In the genomic region with DNA sequence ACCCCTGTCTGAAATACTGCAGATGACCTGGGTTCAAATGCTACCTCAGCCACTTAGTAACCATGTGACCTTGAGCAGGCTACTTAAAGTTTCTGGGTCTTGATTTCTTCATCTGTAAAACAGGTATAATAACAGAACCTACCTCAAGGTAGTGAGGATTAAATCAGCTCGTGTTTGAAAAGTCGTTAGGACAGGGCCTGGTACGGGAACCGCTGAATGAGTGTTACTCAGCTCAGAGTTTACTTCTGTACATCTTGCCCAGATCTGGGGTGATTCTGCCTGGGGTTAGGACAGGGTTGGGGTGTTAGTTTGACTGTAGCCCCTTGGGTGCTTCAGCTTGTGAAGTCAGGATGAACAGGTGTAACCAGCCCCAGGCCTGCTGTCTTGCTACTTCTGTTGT, we compare ENCODE assay signal across 10 cellular contexts. TPM values are rescaled to one million over a fixed set of nuclear protein-coding genes. Genes with fewer than 3 reads are reported as not detected.
A peak's percentile ranks its signal among the peaks of the same experiment; 100 is the strongest.
DNase-seq lines count a peak whose midpoint lies in the region; ATAC-seq, FAIRE-seq and TF ChIP-seq lines count a peak whose summit lies in the region.
"Had no signal": no experiment of that assay in that cellular context is flagged by ENCODE, and none has a peak within 500 bp of the region (broad histone marks: within the 10 kb centered on the region; RNA-seq: fewer than 3 reads in every experiment).

No MANE protein-coding gene starts in this region.

- H3K23me2 ChIP-seq in H1 (ENCODE audit: low read depth, low read length) = peaks cover 16% of the 10 kb centered on the region

- H4K5ac ChIP-seq in H1 (ENCODE audit: insufficient read length, low read depth, low read length) = no peak overlapping the region

- H3K9me3 ChIP-seq in CD8-positive, alpha-beta memory T cell (ENCODE audit: low read length) = no peaks in the 10 kb centered on the region
- H3K9me3 ChIP-seq in OCI-LY7 (ENCODE audit: low read length) = no peaks in the 10 kb centered on the region
- no peaks in the 10 kb centered on the region for H3K9me3 ChIP-seq in H1 (ENCODE audit: insufficient read depth in 2 of 2, low read depth in 1 of 2, low read length in 1 of 2)
- no peaks in the 10 kb centered on the region for H3K9me3 ChIP-seq in neuronal stem cell (replicated peaks in 1 of 2; ENCODE audit: control insufficient read depth in 2 of 2, insufficient read depth in 1 of 2, low read depth in 1 of 2, low read length in 2 of 2)
- no peaks in the 10 kb centered on the region for H3K9me3 ChIP-seq in left lung

- H3K4me1 Mint-ChIP-seq in CD8-positive, alpha-beta memory T cell = peaks cover 15 to 30% (median 23%) of the 10 kb centered on the region in 3 donors

- no peak overlapping the region for H2BK20ac ChIP-seq in H1 (ENCODE audit: low read length)

- intact Hi-C loops in OCI-LY7 (cut with micrococcal nuclease; ENCODE audit: unreplicated experiment) = no loop called here
- intact Hi-C loops in left lung (cut with DNase I) = no loop called here

- H2AK5ac ChIP-seq in H1 (ENCODE audit: low read depth, low read length) (no peak overlapping the region), neuronal stem cell (ENCODE audit: low read depth, low read length) (no peak overlapping the region)

- H3K4me2 ChIP-seq in OCI-LY7 (ENCODE audit: low read length) (peak overlapping the region; percentile 87; the same call in 1 of the 2 replicates), H1 (ENCODE audit: insufficient read depth in 1 of 2, low read depth in 2 of 2, low read length in 2 of 2) (peak overlapping the region; percentile 85 to 86), neuronal stem cell (ENCODE audit: insufficient read depth, low read length, poor library complexity, severe bottlenecking) (no peak overlapping the region)

- ATAC-seq in HG03196 (IDR thresholded peaks at IDR 0.05; ENCODE audit: unreplicated experiment) (no peak), HG02884 (IDR thresholded peaks at IDR 0.05; ENCODE audit: unreplicated experiment) (no peak), left lung (no peak)

- H3K79me1 ChIP-seq in H1 (ENCODE audit: low read depth, low read length) (peaks cover 16% of the 10 kb centered on the region), neuronal stem cell (ENCODE audit: low read depth, low read length) (peaks cover 7% of the 10 kb centered on the region)

- H2BK120ac ChIP-seq in H1 (replicated peaks; ENCODE audit: low read depth, low read length) (no peak overlapping the region), neuronal stem cell (ENCODE audit: low read depth, low read length) (no peak overlapping the region)

- H2BK5ac ChIP-seq in H1 (ENCODE audit: low read depth, low read length) = no peak overlapping the region
- no peak overlapping the region for H2BK5ac ChIP-seq in neuronal stem cell (ENCODE audit: low read length)

- no peak for TF ChIP-seq EP300 in H1 (IDR thresholded peaks at IDR 0.05; ENCODE audit: borderline replicate concordance in 1 of 2, low read depth in 2 of 2, low read length in 2 of 2)

- H4K91ac ChIP-seq in H1 (replicated peaks; ENCODE audit: insufficient read length, low read length) = no peak overlapping the region
- H4K91ac ChIP-seq in neuronal stem cell (ENCODE audit: low read depth, low read length, poor library complexity) = no peak overlapping the region

- WGBS in H1 (ENCODE audit: extremely low coverage in 1 of 2, insufficient coverage in 1 of 2, insufficient read length in 1 of 2, insufficient replicate concordance in 2 of 2, low coverage in 1 of 2, low lambda C conversion rate in 2 of 2, missing lambda C conversion rate in 1 of 2), 2 experiments = 91% methylated on average over 4 of the region's 4 CpGs; no CpG with 5 or more reads in 1 of the 2 experiments
- no CpG with 5 or more reads among the region's 4 CpGs for WGBS in neuronal stem cell (ENCODE audit: extremely low coverage in 2 of 2, insufficient read length in 2 of 2, insufficient replicate concordance in 1 of 2), 2 donors

- H2AFZ ChIP-seq in OCI-LY7 (ENCODE audit: low read length) (no peak overlapping the region), H1 (ENCODE audit: low read length) (no peak overlapping the region), neuronal stem cell (ENCODE audit: low read length) (no peak overlapping the region)

- H2BK15ac ChIP-seq in H1 (ENCODE audit: low read length) = no peak overlapping the region
- no peak overlapping the region for H2BK15ac ChIP-seq in neuronal stem cell (ENCODE audit: low read length)

- H3K27me3 Mint-ChIP-seq in CD8-positive, alpha-beta memory T cell = no peaks in the 10 kb centered on the region

- H3K27me3 ChIP-seq in CD8-positive, alpha-beta memory T cell (ENCODE audit: insufficient read depth, low read length, poor library complexity, severe bottlenecking) = no peaks in the 10 kb centered on the region
- H3K27me3 ChIP-seq in H1 (replicated peaks in 1 of 4; ENCODE audit: control insufficient read depth in 3 of 4, extremely low read depth in 1 of 4, insufficient read depth in 3 of 4, low read length in 3 of 4) (no peaks in the 10 kb centered on the region), neuronal stem cell (ENCODE audit: control insufficient read depth in 3 of 3, insufficient read depth in 3 of 3, low read depth in 1 of 3, low read length in 3 of 3) (no peaks in the 10 kb centered on the region), left lung (no peaks in the 10 kb centered on the region)

- no peak for DNase-seq in CD8-positive, alpha-beta memory T cell
- no peak for DNase-seq in OCI-LY7 (ENCODE audit: low spot score)
- no peak for DNase-seq in H1 (ENCODE audit: low read depth in 1 of 2, low spot score in 2 of 2)
- no peak for DNase-seq in neuronal stem cell (ENCODE audit: low spot score)
- DNase-seq in stimulated activated CD4-positive, alpha-beta T cell treated with anti-CD3 and anti-CD28 coated beads, Interleukin-15, amount 100 ng/mL, for 24 hours = no peak
- DNase-seq in left lung = no peak
- DNase-seq: midbrain; stimulated activated CD4-positive, alpha-beta T cell treated with anti-CD3 and anti-CD28 coated beads, Interleukin-4, amount 100 ng/mL, for 4 hours had no signal

- H3K23ac ChIP-seq in H1 (ENCODE audit: insufficient read length) = no peak overlapping the region
- H3K23ac ChIP-seq in neuronal stem cell (ENCODE audit: low read depth, low read length, poor library complexity) = no peak overlapping the region

- H3K36me3 ChIP-seq in CD8-positive, alpha-beta memory T cell (ENCODE audit: insufficient read depth, low read length) = no peaks in the 10 kb centered on the region
- H3K36me3 ChIP-seq in OCI-LY7 (ENCODE audit: insufficient read depth, low read length) (no peaks in the 10 kb centered on the region), H1 (ENCODE audit: control insufficient read depth in 2 of 4, insufficient read depth in 4 of 4, low read length in 3 of 4) (peaks cover 0 to 3% (median 2%) of the 10 kb centered on the region in 4 experiments; a peak in 4 of 8 replicates), neuronal stem cell (replicated peaks in 1 of 2; ENCODE audit: control insufficient read depth in 2 of 2, insufficient read depth in 2 of 2, low read length in 2 of 2) (peaks cover 0 to 33% of the 10 kb centered on the region in 2 donors), left lung (peaks cover 0 to 38% of the 10 kb centered on the region in 2 donors)

- no peak overlapping the region for H3K18ac ChIP-seq in H1 (ENCODE audit: extremely low read depth, low read length)
- no peak overlapping the region for H3K18ac ChIP-seq in neuronal stem cell (ENCODE audit: low read length)

- H2BK12ac ChIP-seq in H1 (ENCODE audit: low read depth, low read length) = no peak overlapping the region
- no peak overlapping the region for H2BK12ac ChIP-seq in neuronal stem cell (ENCODE audit: low read length)

- FAIRE-seq in H1 (lab: Jason Lieb, UNC) = no peak

- H3K36me3 Mint-ChIP-seq in CD8-positive, alpha-beta memory T cell = peaks cover 0 to 10% (median 2%) of the 10 kb centered on the region in 3 donors

- no peak overlapping the region for H3K27ac ChIP-seq in CD8-positive, alpha-beta memory T cell (ENCODE audit: low read depth, low read length)
- no peak overlapping the region for H3K27ac ChIP-seq in OCI-LY7 (ENCODE audit: low read depth, low read length, poor library complexity, severe bottlenecking)
- H3K27ac ChIP-seq in H1 (ENCODE audit: low read depth, low read length) = no peak overlapping the region
- H3K27ac ChIP-seq in neuronal stem cell (replicated peaks; ENCODE audit: low read length) = no peak overlapping the region
- H3K27ac ChIP-seq in left lung = no peak overlapping the region

- H3K4me3 Mint-ChIP-seq in CD8-positive, alpha-beta memory T cell = peak overlapping the region; percentile 79 to 97 (median 88)

- no peak overlapping the region for H3K4me3 ChIP-seq in CD8-positive, alpha-beta memory T cell (ENCODE audit: low read length)
- H3K4me3 ChIP-seq in OCI-LY7 (ENCODE audit: low read depth, low read length, poor library complexity, severe bottlenecking) (no peak overlapping the region), H1 (ENCODE audit: extremely low read depth in 1 of 4, insufficient read depth in 2 of 4, low read depth in 3 of 4, low read length in 4 of 4) (peak overlapping the region in 2 of 4 experiments; percentile 55 to 95; a peak in 4 of 8 replicates), neuronal stem cell (ENCODE audit: low read length in 2 of 2) (peak overlapping the region; percentile 56 to 90), left lung (no peak overlapping the region)

- H3K9me2 ChIP-seq in OCI-LY7 (ENCODE audit: insufficient read depth, low read length) = no peaks in the 10 kb centered on the region

- H3K79me2 ChIP-seq in OCI-LY7 (ENCODE audit: insufficient read depth, low read depth, low read length) = no peaks in the 10 kb centered on the region
- H3K79me2 ChIP-seq in H1 (ENCODE audit: control insufficient read depth in 1 of 2, insufficient read depth in 2 of 2, low read length in 2 of 2) = peaks cover 9 to 54% of the 10 kb centered on the region in 2 experiments

- no peaks in the 10 kb centered on the region for H3K9me3 Mint-ChIP-seq in CD8-positive, alpha-beta memory T cell

- no peak for TF ChIP-seq RAD21 in H1 (IDR thresholded peaks at IDR 0.05 in 1 of 2, conservative IDR thresholded peaks at IDR 0.05 in 1 of 2; ENCODE audit: low read depth in 2 of 2, low read length in 2 of 2)

- H3K4ac ChIP-seq in H1 (replicated peaks; ENCODE audit: insufficient read length, low read depth, low read length) = no peak overlapping the region
- H3K4ac ChIP-seq in neuronal stem cell (ENCODE audit: low read length) = no peak overlapping the region

- peak overlapping the region in 5 of 8 donors; percentile 13 to 94 (median 88) for H3K27ac Mint-ChIP-seq in CD8-positive, alpha-beta memory T cell

- no peak for TF ChIP-seq CTCF in OCI-LY7 (conservative IDR thresholded peaks at IDR 0.05; ENCODE audit: low read length)
- TF ChIP-seq CTCF in H1 (IDR thresholded peaks at IDR 0.05; ENCODE audit: control extremely low read depth in 1 of 3, insufficient read depth in 1 of 3, low read depth in 1 of 3, low read length in 3 of 3) = no peak
- TF ChIP-seq CTCF in left lung (IDR thresholded peaks at IDR 0.05) = no peak

- peaks cover 24% of the 10 kb centered on the region for H3K4me1 ChIP-seq in CD8-positive, alpha-beta memory T cell (ENCODE audit: insufficient read depth, low read length)
- peaks cover 20% of the 10 kb centered on the region for H3K4me1 ChIP-seq in OCI-LY7 (ENCODE audit: insufficient read depth, low read length, poor library complexity, severe bottlenecking)
- peaks cover 0 to 21% (median 7%) of the 10 kb centered on the region in 4 experiments; a peak in 5 of 7 replicates for H3K4me1 ChIP-seq in H1 (replicated peaks in 1 of 4; ENCODE audit: control insufficient read depth in 3 of 4, insufficient read depth in 4 of 4, low read length in 3 of 4)
- peaks cover 11% of the 10 kb centered on the region in 2 donors for H3K4me1 ChIP-seq in neuronal stem cell (ENCODE audit: control insufficient read depth in 2 of 2, insufficient read depth in 1 of 2, low read depth in 1 of 2, low read length in 2 of 2)
- peaks cover 14 to 64% of the 10 kb centered on the region in 2 donors for H3K4me1 ChIP-seq in left lung

- H4K8ac ChIP-seq in H1 (ENCODE audit: extremely low read depth, insufficient read depth, low read length) (no peak overlapping the region), neuronal stem cell (ENCODE audit: low read depth, low read length) (no peak overlapping the region)

- POLR2A ChIA-PET in CD8-positive, alpha-beta memory T cell (lab: Charles Lee) = interaction anchor here (0.6 kb wide), 1 partner anchor 43 kb away, joined by 5 read pairs; no protein-coding TSS in a partner anchor
- POLR2A ChIA-PET in OCI-LY7 (lab: Charles Lee) = interaction anchor here (0.6 to 4.6 kb wide), 3 partner anchors 12 to 24 kb away, joined by 3 to 73 read pairs (median 7); no protein-coding TSS in a partner anchor
- POLR2A ChIA-PET in H1 (lab: Charles Lee; ENCODE audit: partially characterized antibody) = interaction anchor here (0.7 to 3.3 kb wide), 8 partner anchors 10 to 50 kb away, joined by 3 to 25 read pairs (median 10); no protein-coding TSS in a partner anchor

- TF ChIP-seq POLR2A in H1 (IDR thresholded peaks at IDR 0.05; ENCODE audit: control extremely low read depth in 1 of 2, low read depth in 2 of 2, low read length in 2 of 2) = no peak

- H3K14ac ChIP-seq in H1 (ENCODE audit: insufficient read length) (no peak overlapping the region), neuronal stem cell (ENCODE audit: low read length) (no peak overlapping the region)

- CTCF ChIA-PET in CD8-positive, alpha-beta memory T cell (lab: Charles Lee) = interaction anchor here (1.0 to 2.4 kb wide), 3 partner anchors 18 to 31 kb away, joined by 3 to 8 read pairs (median 5); a partner anchor contains a TSS
- CTCF ChIA-PET in OCI-LY7 (lab: Charles Lee; ENCODE audit: unreplicated experiment) (no interaction called here), H1 (lab: Charles Lee; ENCODE audit: partially characterized antibody) (interaction anchor here (0.7 to 12.6 kb wide), 9 partner anchors 14 to 117 kb away, joined by 3 to 182 read pairs (median 4); no protein-coding TSS in a partner anchor)

- no peak overlapping the region for H3K56ac ChIP-seq in H1 (replicated peaks; ENCODE audit: insufficient read length, low read depth, low read length)

- H3K9ac ChIP-seq in H1 (replicated peaks in 1 of 4; ENCODE audit: extremely low read depth in 1 of 4, low read depth in 3 of 4, low read length in 3 of 4) (no peak overlapping the region; a peak in 1 of 7 replicates), neuronal stem cell (ENCODE audit: low read depth, low read length, poor library complexity) (no peak overlapping the region)

- H4K20me1 ChIP-seq in OCI-LY7 (ENCODE audit: insufficient read depth, low read length) (0 out of 2 replicates have a peak, but pooled peaks cover 5% of the 10 kb centered on the region), H1 (replicated peaks in 1 of 2; ENCODE audit: control insufficient read depth in 1 of 2, insufficient read depth in 2 of 2, low read length in 2 of 2) (peaks cover 6 to 29% of the 10 kb centered on the region in 2 experiments)

- BruUV-seq in OCI-LY7 (replicated peaks; lab: Mats Ljungman, UMichigan) = TSS peak; percentile 34

RNA-seq across cellular contexts. Expression of a gene that starts 1.8 kb away (rescaled TPM):
- total RNA-seq in CD8-positive, alpha-beta memory T cell = 1 to 10 TPM; 6.9 to 8.8 TPM
- 10.1 TPM for polyA plus RNA-seq in CD8-positive, alpha-beta memory T cell
- total RNA-seq in OCI-LY7 (2014; rRNA removed; shearing (Covaris generic)) = 21.9 and 44.1 TPM in 2 replicates
- total RNA-seq in OCI-LY7 (2022) (34.9 and 38.2 TPM in 2 replicates), left lung (10 to 100 TPM; 41.3 to 66.7 TPM)
- 42.7 and 43.6 TPM in 2 replicates for total RNA-seq in H1 (2021; fragmentation: NEBNext Ultra II Directional; extraction: Animal tissue kit (Norgen Biotek cat#: 25700))
- 43.0 and 62.4 TPM in 2 replicates for polyA plus RNA-seq in H1 (2011; rRNA removed)
- polyA plus RNA-seq in H1 (2011; cell fraction: cytosol; rRNA removed) = 31.1 TPM
- 103 TPM for polyA plus RNA-seq in H1 (2011; cell fraction: nucleus; rRNA removed)
- 29.8 to 49.9 TPM (median 46.1 TPM) in 4 replicates for polyA plus RNA-seq in H1 (2012, experiment 1 of 2)
- 37.6 TPM for polyA plus RNA-seq in H1 (2012, experiment 2 of 2)
- polyA plus RNA-seq in H1 (2013, experiment 1 of 2) = 71.9 TPM
- 65.7 TPM for polyA plus RNA-seq in H1 (2013, experiment 2 of 2)
- polyA minus RNA-seq in H1 (2011; rRNA and poly(A)+ RNA removed) = 34.0 and 63.8 TPM in 2 replicates
- polyA minus RNA-seq in H1 (2011; cell fraction: cytosol; rRNA and poly(A)+ RNA removed) = 52.3 TPM
- 41.9 TPM for polyA minus RNA-seq in H1 (2011; cell fraction: nucleus; rRNA and poly(A)+ RNA removed)
- polyA plus RNA-seq in neuronal stem cell (2013, experiment 1 of 2) = 15.2 TPM
- 15.6 TPM for polyA plus RNA-seq in neuronal stem cell (2013, experiment 2 of 2)

RNA-seq across cellular contexts. Expression of a gene that starts 30.8 kb away (rescaled TPM):
- total RNA-seq in CD8-positive, alpha-beta memory T cell = 100 to 1,000 TPM; 162 to 166 TPM
- 251 TPM for polyA plus RNA-seq in CD8-positive, alpha-beta memory T cell
- total RNA-seq in OCI-LY7 (2014; rRNA removed; shearing (Covaris generic)) = 52.8 and 53.2 TPM in 2 replicates
- 54.5 and 66.0 TPM in 2 replicates for total RNA-seq in OCI-LY7 (2022)
- total RNA-seq in H1 (2021; fragmentation: NEBNext Ultra II Directional; extraction: Animal tissue kit (Norgen Biotek cat#: 25700)) = 26.0 and 29.1 TPM in 2 replicates
- 50.4 and 63.5 TPM in 2 replicates for polyA plus RNA-seq in H1 (2011; rRNA removed)
- polyA plus RNA-seq in H1 (2011; cell fraction: cytosol; rRNA removed) = 38.4 TPM
- polyA plus RNA-seq in H1 (2011; cell fraction: nucleus; rRNA removed) = 45.0 TPM
- polyA plus RNA-seq in H1 (2012, experiment 1 of 2) = 23.9 to 40.2 TPM (median 38.3 TPM) in 4 replicates
- polyA plus RNA-seq in H1 (2012, experiment 2 of 2) = 39.5 TPM
- polyA plus RNA-seq in H1 (2013, experiment 1 of 2) = 34.1 TPM
- polyA plus RNA-seq in H1 (2013, experiment 2 of 2) = 34.8 TPM
- polyA minus RNA-seq in H1 (2011; rRNA and poly(A)+ RNA removed) = 11.5 and 15.4 TPM in 2 replicates
- 10.4 TPM for polyA minus RNA-seq in H1 (2011; cell fraction: cytosol; rRNA and poly(A)+ RNA removed)
- polyA minus RNA-seq in H1 (2011; cell fraction: nucleus; rRNA and poly(A)+ RNA removed) = 5.3 TPM
- polyA plus RNA-seq in neuronal stem cell (2013, experiment 1 of 2) = 18.7 TPM
- polyA plus RNA-seq in neuronal stem cell (2013, experiment 2 of 2) = 18.6 TPM
- 10 to 100 TPM; 76.2 to 84.6 TPM for total RNA-seq in left lung

RNA-seq across cellular contexts. Expression of a gene that starts 31.1 kb away (rescaled TPM):
- total RNA-seq in CD8-positive, alpha-beta memory T cell = 10 to 100 TPM; 10.3 to 11.6 TPM
- 0.85 TPM for polyA plus RNA-seq in CD8-positive, alpha-beta memory T cell
- 8.1 and 22.3 TPM in 2 replicates for total RNA-seq in OCI-LY7 (2014; rRNA removed; shearing (Covaris generic))
- 12.1 and 12.9 TPM in 2 replicates for total RNA-seq in OCI-LY7 (2022)
- 3.7 and 5.6 TPM in 2 replicates for total RNA-seq in H1 (2021; fragmentation: NEBNext Ultra II Directional; extraction: Animal tissue kit (Norgen Biotek cat#: 25700))
- 1.8 and 3.0 TPM in 2 replicates for polyA plus RNA-seq in H1 (2011; rRNA removed)
- polyA plus RNA-seq in H1 (2011; cell fraction: cytosol; rRNA removed) = 2.1 TPM
- 4.1 TPM for polyA plus RNA-seq in H1 (2011; cell fraction: nucleus; rRNA removed)
- 2.3 to 4.1 TPM (median 3.7 TPM) in 4 replicates for polyA plus RNA-seq in H1 (2012, experiment 1 of 2)
- polyA plus RNA-seq in H1 (2012, experiment 2 of 2) = 2.6 TPM
- 1.9 TPM for polyA plus RNA-seq in H1 (2013, experiment 1 of 2)
- polyA plus RNA-seq in H1 (2013, experiment 2 of 2) = 1.5 TPM
- polyA minus RNA-seq in H1 (2011; rRNA and poly(A)+ RNA removed) = 9.6 and 10.3 TPM in 2 replicates
- polyA minus RNA-seq in H1 (2011; cell fraction: cytosol; rRNA and poly(A)+ RNA removed) = 4.4 TPM
- 9.9 TPM for polyA minus RNA-seq in H1 (2011; cell fraction: nucleus; rRNA and poly(A)+ RNA removed)
- polyA plus RNA-seq in neuronal stem cell (2013, experiment 1 of 2) = 1.2 TPM
- polyA plus RNA-seq in neuronal stem cell (2013, experiment 2 of 2) = 1.6 TPM
- 1 to 10 TPM; 8.4 to 8.6 TPM for total RNA-seq in left lung

RNA-seq across cellular contexts. Expression of a gene that starts 46.4 kb away (rescaled TPM):
- total RNA-seq in CD8-positive, alpha-beta memory T cell = under 1 TPM in 1 of 2 experiments, not detected in 1; 0.80 TPM
- polyA plus RNA-seq in CD8-positive, alpha-beta memory T cell = 0.17 TPM
- total RNA-seq in OCI-LY7 (2014; rRNA removed; shearing (Covaris generic)) = 0.57 and 0.88 TPM in 2 replicates
- total RNA-seq in OCI-LY7 (2022) (0.77 and 1.3 TPM in 2 replicates), left lung (under 1 TPM in 1 of 2 donors, not detected in 1; 0.26 TPM)
- total RNA-seq in H1 (2021; fragmentation: NEBNext Ultra II Directional; extraction: Animal tissue kit (Norgen Biotek cat#: 25700)) = 0.19 TPM in 1 of 2 replicates, not detected in the other
- polyA plus RNA-seq in H1 (2011; rRNA removed) = 0.03 and 0.05 TPM in 2 replicates
- polyA plus RNA-seq in H1 (2011; cell fraction: cytosol; rRNA removed) = not detected
- 0.16 TPM for polyA plus RNA-seq in H1 (2011; cell fraction: nucleus; rRNA removed)
- 0.39 TPM in 1 of 4 replicates, not detected in the others for polyA plus RNA-seq in H1 (2012, experiment 1 of 2)
- not detected for polyA plus RNA-seq in H1 (2012, experiment 2 of 2)
- polyA plus RNA-seq in H1 (2013, experiment 1 of 2) = 0.02 TPM
- polyA plus RNA-seq in H1 (2013, experiment 2 of 2) = 0.04 TPM
- polyA minus RNA-seq in H1 (2011; rRNA and poly(A)+ RNA removed) = 0.09 and 0.27 TPM in 2 replicates
- not detected for polyA minus RNA-seq in H1 (2011; cell fraction: cytosol; rRNA and poly(A)+ RNA removed)
- not detected for polyA minus RNA-seq in H1 (2011; cell fraction: nucleus; rRNA and poly(A)+ RNA removed)
- polyA plus RNA-seq in neuronal stem cell (2013, experiment 1 of 2) = 0.32 TPM
- 0.10 TPM for polyA plus RNA-seq in neuronal stem cell (2013, experiment 2 of 2)

Comparison
In these comparisons a context has a peak if more than half of its experiments do, and no peak if none do; other contexts are left out.
1. H3K4me3 ChIP-seq: peak in neuronal stem cell (2 of 2); none in CD8-positive, alpha-beta memory T cell (single experiment), OCI-LY7 (single experiment) and left lung (0 of 2).